Comparison of ENCODE assay signal across 8 cellular contexts in genomic region chrX:150200820-150201287, GRCh38.
DNase-seq lines count a peak whose midpoint lies in the region; ATAC-seq and TF ChIP-seq lines count a peak whose summit lies in the region.

No MANE protein-coding gene starts in this region.

- DNase-seq in CD1c-positive myeloid dendritic cell (ENCODE audit: extremely low spot score) = peak; percentile 83
- DNase-seq in SIG-M5 treated with dmso at 0.1 percent for 504 hours (lab: John Stamatoyannopoulos, UW; ENCODE audit: unreplicated experiment) = peak; percentile 86
- DNase-seq in brain microvascular endothelial cell = peak; percentile 95
- no peak for DNase-seq in omental fat pad (ENCODE audit: low spot score)
- DNase-seq in KG1 (lab: John Stamatoyannopoulos, UW) = no peak
- DNase-seq in cerebellar nuclear complex (lab: John Stamatoyannopoulos, UW) = no peak

- H3K36me3 ChIP-seq in brain microvascular endothelial cell (replicated peaks) = no peaks in the 10 kb centered on the region

- no peak overlapping the region for H3K4me3 ChIP-seq in brain microvascular endothelial cell (ENCODE audit: low read depth, low read length)

- H3K27me3 ChIP-seq in brain microvascular endothelial cell (replicated peaks) = no peaks in the 10 kb centered on the region

- TF ChIP-seq CTCF in brain microvascular endothelial cell (IDR thresholded peaks at IDR 0.05; ENCODE audit: low read depth, low read length, missing control alignments) (no peak), omental fat pad (IDR thresholded peaks at IDR 0.05) (no peak)

- in situ Hi-C loops in brain microvascular endothelial cell (cut with HindIII; ENCODE audit: low pct_ligation_motif_present, low sequenced_read_pairs) = no loop called here

- ATAC-seq in GM19351 (IDR thresholded peaks at IDR 0.05; ENCODE audit: unreplicated experiment) = peak; percentile 96
- peak; percentile 100 for ATAC-seq in HG03196 (IDR thresholded peaks at IDR 0.05; ENCODE audit: unreplicated experiment)
- peak; percentile 64 for ATAC-seq in omental fat pad (ENCODE audit: low FRiP score)

- no peak overlapping the region for H3K27ac ChIP-seq in brain microvascular endothelial cell

Comparison
In these comparisons a context has a peak if more than half of its experiments do, and no peak if none do; other contexts are left out.
1. DNase-seq: peak in CD1c-positive myeloid dendritic cell (single experiment), SIG-M5 treated with dmso at 0.1 percent for 504 hours (single experiment) and brain microvascular endothelial cell (single experiment); none in omental fat pad (single experiment), KG1 (single experiment) and cerebellar nuclear complex (0 of 2).
2. Peak in every context shown above with its lines, with median percentiles within 50 percentile points of each other: ATAC-seq.